Comparison of ENCODE assay signal across 8 cellular contexts in the genomic region with DNA sequence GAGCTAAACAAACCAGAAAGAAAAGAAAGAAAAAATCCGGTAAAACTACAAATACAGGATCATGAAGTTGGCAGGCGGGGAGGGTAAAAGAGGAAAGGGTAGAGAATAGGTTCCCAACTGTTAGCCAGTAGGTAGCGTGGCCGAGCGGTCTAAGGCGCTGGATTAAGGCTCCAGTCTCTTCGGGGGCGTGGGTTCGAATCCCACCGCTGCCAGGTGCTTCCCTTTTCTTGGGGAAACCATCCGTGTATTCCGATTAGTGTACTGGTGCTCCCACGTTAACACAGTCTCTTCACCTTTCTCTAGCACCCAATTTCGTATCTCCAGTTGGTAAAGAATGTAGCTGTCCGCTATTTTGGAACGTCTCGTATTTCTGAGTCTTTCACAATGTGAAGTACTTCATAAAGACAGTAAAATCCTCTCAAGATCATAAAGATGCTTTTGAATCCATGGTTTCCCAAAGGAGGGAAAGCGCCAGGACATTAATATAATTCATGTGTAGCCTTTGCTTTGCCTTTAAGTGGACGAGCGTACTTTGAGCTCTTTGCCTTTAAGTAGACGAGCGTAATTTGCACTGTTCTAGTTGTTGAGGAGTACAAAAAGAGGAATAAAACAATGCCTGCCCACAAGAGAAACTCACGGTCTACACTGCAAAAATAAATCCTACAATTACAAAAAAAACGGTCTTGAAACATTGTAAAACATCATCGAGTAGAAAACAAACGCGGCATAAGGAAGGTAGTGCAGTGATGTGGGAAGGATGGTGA. TPM values are rescaled to one million over a fixed set of nuclear protein-coding genes. Genes with fewer than 3 reads are reported as not detected.
A peak's percentile ranks its signal among the peaks of the same experiment; 100 is the strongest.
DNase-seq lines count a peak whose midpoint lies in the region; FAIRE-seq and TF ChIP-seq lines count a peak whose summit lies in the region.

No MANE protein-coding gene starts in this region.

- H3K4me3 ChIP-seq in parathyroid adenoma (ENCODE audit: low read depth, low read length): peak overlapping the region; percentile 90
- peak overlapping the region; percentile 71 to 74 for H3K4me3 ChIP-seq in tibial artery

- H3K79me2 ChIP-seq in parathyroid adenoma: no peaks in the 10 kb centered on the region

- TF ChIP-seq CTCF in parathyroid adenoma (IDR thresholded peaks at IDR 0.05): no peak
- TF ChIP-seq CTCF in tibial artery (IDR thresholded peaks at IDR 0.05): peak in 1 of 2 experiments; percentile 4

- H3K27ac ChIP-seq in parathyroid adenoma (peak overlapping the region; percentile 40), tibial artery (peak overlapping the region; percentile 81 to 82)

- intact Hi-C loops in cardiac septum (cut with DNase I): loop anchor here (5.0 kb wide), 2 partner anchors 148 to 278 kb away; partner anchors contain the start of genes CCNB1IP1 and PIP4P1
- intact Hi-C loops in tibial artery (cut with DNase I; ENCODE audit: low total_unique reads): loop anchor here (5.0 kb wide), 2 partner anchors 148 to 268 kb away; partner anchors contain the start of genes PARP2 and PIP4P1

- peaks cover 5% of the 10 kb centered on the region for H3K4me1 ChIP-seq in parathyroid adenoma
- peaks cover 0 to 22% (median 13%) of the 10 kb centered on the region in 4 donors for H3K4me1 ChIP-seq in tibial artery

- FAIRE-seq in GM12891 (lab: Jason Lieb, UNC): peak; percentile 76
- FAIRE-seq in H54 (lab: Jason Lieb, UNC): no peak

- peak overlapping the region; percentile 94 for H3K4me2 ChIP-seq in parathyroid adenoma (ENCODE audit: low read length)

- H3K9ac ChIP-seq in parathyroid adenoma: no peak overlapping the region

- H3K27me3 ChIP-seq in parathyroid adenoma (ENCODE audit: control insufficient read depth, insufficient read depth, low read length) (no peaks in the 10 kb centered on the region), tibial artery (no peaks in the 10 kb centered on the region)

- H3K9me3 ChIP-seq in parathyroid adenoma (ENCODE audit: control insufficient read depth, low read length) (no peaks in the 10 kb centered on the region), tibial artery (no peaks in the 10 kb centered on the region)

- H3K36me3 ChIP-seq in parathyroid adenoma (ENCODE audit: control insufficient read depth, insufficient read depth, low read length): no peaks in the 10 kb centered on the region
- no peaks in the 10 kb centered on the region for H3K36me3 ChIP-seq in tibial artery

- TF ChIP-seq POLR2A in GM12891 (IDR thresholded peaks at IDR 0.05; ENCODE audit: low read depth, low read length) (no peak), H54 (IDR thresholded peaks at IDR 0.05; ENCODE audit: low read depth, low read length) (no peak)

- DNase-seq in GM12891 (ENCODE audit: insufficient read length, low spot score): no peak
- peak; percentile 84 for DNase-seq in NAMALWA (ENCODE audit: low spot score)
- peak; percentile 31 for DNase-seq in SKM-1 treated with dmso at 0.1 percent for 144 hours (lab: John Stamatoyannopoulos, UW; ENCODE audit: unreplicated experiment)
- peak; percentile 58 for DNase-seq in activated naive CD8-positive, alpha-beta T cell treated with anti-CD3 and anti-CD28 coated beads, Interleukin-2, amount 50 U/mL, for 16 hours (ENCODE audit: low read depth, low spot score)
- peak; percentile 86 for DNase-seq in cardiac septum (ENCODE audit: low spot score)
- DNase-seq in tibial artery: peak; percentile 81 to 85
- DNase-seq in H54 (ENCODE audit: insufficient read length, low spot score): no peak

- H2AFZ ChIP-seq in parathyroid adenoma: peak overlapping the region; percentile 71

TF ChIP-seq in GM12891, 5 proteins besides CTCF, POLR2A, EP300 and RAD21:
- no peak for TF ChIP-seq TAF1 (IDR thresholded peaks at IDR 0.05; ENCODE audit: low read depth, low read length)
- no peak for TF ChIP-seq PAX5 (IDR thresholded peaks at IDR 0.05; ENCODE audit: insufficient read depth, low read length, severe bottlenecking)
- TF ChIP-seq POLR2AphosphoS5 (IDR thresholded peaks at IDR 0.05; ENCODE audit: low read depth, low read length): no peak

RNA-seq across cellular contexts. Expression of gene RNASE12, which starts 19.0 kb away (rescaled TPM):
- not detected for polyA plus RNA-seq in GM12891 (2012; ENCODE audit: low read depth, missing spikeins)
- total RNA-seq in cardiac septum: not detected

RNA-seq across cellular contexts. Expression of gene RNASE11, which starts 22.4 kb away (rescaled TPM):
- polyA plus RNA-seq in GM12891 (2012; ENCODE audit: low read depth, missing spikeins): not detected
- total RNA-seq in cardiac septum: not detected

RNA-seq across cellular contexts. Expression of gene OR6S1, which starts 31.3 kb away (rescaled TPM):
- not detected for polyA plus RNA-seq in GM12891 (2012; ENCODE audit: low read depth, missing spikeins)
- not detected for total RNA-seq in cardiac septum

RNA-seq across cellular contexts. Expression of gene RNASE9, which starts 49.3 kb away (rescaled TPM):
- not detected for polyA plus RNA-seq in GM12891 (2012; ENCODE audit: low read depth, missing spikeins)
- not detected for total RNA-seq in cardiac septum

Comparison
In these comparisons a context has a peak if more than half of its experiments do, and no peak if none do; other contexts are left out.
1. DNase-seq: peak in NAMALWA (single experiment), SKM-1 treated with dmso at 0.1 percent for 144 hours (single experiment), activated naive CD8-positive, alpha-beta T cell treated with anti-CD3 and anti-CD28 coated beads, Interleukin-2, amount 50 U/mL, for 16 hours (single experiment), cardiac septum (single experiment) and tibial artery (2 of 2); none in GM12891 (single experiment) and H54 (single experiment).